ENCODE assay signal across 24 cellular contexts in the genomic region with DNA sequence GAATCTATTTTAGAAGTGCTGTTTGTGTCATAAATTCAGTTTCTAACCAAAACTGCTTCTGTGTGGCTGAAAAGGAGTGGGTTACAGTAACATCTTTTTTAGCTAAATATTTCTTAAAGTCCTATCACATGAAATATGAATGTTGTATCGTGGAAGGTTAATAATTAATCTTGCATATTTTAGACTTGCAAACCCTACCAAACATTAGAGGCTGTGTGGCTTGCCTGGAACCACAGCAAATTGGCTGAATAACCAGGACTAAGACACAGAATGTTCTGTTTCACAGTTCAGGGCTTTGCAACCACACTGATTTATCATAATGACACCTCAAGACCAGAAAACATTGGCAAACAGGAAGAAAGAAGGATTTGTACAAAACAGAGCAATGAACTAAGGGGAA.
"Had no signal": no experiment of that assay in that cellular context is flagged by ENCODE, and none has a peak within 500 bp of the region (broad histone marks: within the 10 kb centered on the region; RNA-seq: fewer than 3 reads in every experiment).

No MANE protein-coding gene starts in this region.

- H3K4me3 ChIP-seq: left ventricle myocardium inferior, lung, mucosa of descending colon, ovary, psoas muscle, right atrium auricular region, right lobe of liver, smooth muscle cell, tibial nerve, uterus had no signal

- H3K4me1 ChIP-seq: left ventricle myocardium inferior, psoas muscle, right atrium auricular region, right lobe of liver, tibial nerve, uterus had no signal

- H3K36me3 ChIP-seq: left ventricle myocardium inferior, ovary, right atrium auricular region, right lobe of liver, tibial nerve, uterus had no signal

- ATAC-seq: mucosa of descending colon; naive thymus-derived CD4-positive, alpha-beta T cell; natural killer cell treated with Interleukin-12 subunit alpha and Interleukin-12 subunit beta and Interleukin-15 and Interleukin-18, amount 100 ng/mL, for 72 hours; psoas muscle; right lobe of liver; stimulated activated memory B cell treated with anti-CD40 and anti-IgM and Interleukin-4, amounts not matched to agents 10 μg/mL and 1 μg/mL and 100 μg/mL, for 72 hours; stimulated activated naive CD8-positive, alpha-beta T cell treated with anti-CD3 and anti-CD28 coated beads, Interleukin-15, amount 100 ng/mL, for 72 hours had no signal

- H3K9me3 ChIP-seq: ovary, psoas muscle, right atrium auricular region, right lobe of liver, tibial nerve, uterus had no signal

- H3K27me3 ChIP-seq: ovary, right atrium auricular region, right lobe of liver, tibial nerve, uterus had no signal

- H3K27ac ChIP-seq: left ventricle myocardium inferior, ovary, psoas muscle, right atrium auricular region, right lobe of liver, tibial nerve, uterus had no signal

- DNase-seq: hypothalamus; immature natural killer cell; islet precursor cell; left ventricle myocardium inferior; midbrain; mucosa of descending colon; naive thymus-derived CD4-positive, alpha-beta T cell; ovary; psoas muscle; right lobe of liver; stimulated activated CD4-positive, alpha-beta T cell treated with anti-CD3 and anti-CD28 coated beads, Interleukin-1b, Interleukin-23, amount 100 ng/mL, for 48 hours; stimulated activated CD4-positive, alpha-beta T cell treated with anti-CD3 and anti-CD28 coated beads, Interleukin-2, amount 100 ng/mL, for 48 hours; stimulated activated CD4-positive, alpha-beta T cell treated with anti-CD3 and anti-CD28 coated beads, Interleukin-4, amount 100 ng/mL, for 4 hours; stimulated activated CD8-positive, alpha-beta memory T cell treated with anti-CD3 and anti-CD28 coated beads, Interleukin-4, amount 100 ng/mL, for 48 hours; stimulated activated naive CD4-positive, alpha-beta T cell treated with Interleukin-2 at 50 U/mL for 16 hours; stimulated activated naive CD8-positive, alpha-beta T cell treated with anti-CD3 and anti-CD28 coated beads, Interleukin-15, amount 100 ng/mL, for 72 hours; substantia nigra; uterus had no signal
